In genomic region chr14:54396493-54397335, GRCh38 we compare ENCODE assay signal across 8 cellular contexts. TPM values are rescaled to one million over a fixed set of nuclear protein-coding genes. Genes with fewer than 3 reads are reported as not detected.
DNase-seq lines count a peak whose midpoint lies in the region; ATAC-seq, FAIRE-seq and TF ChIP-seq lines count a peak whose summit lies in the region.

CDKN3 (plus strand) TSS chr14:54397007; CDS start chr14:54397069, 62 bp downstream.

- H3K36me3 ChIP-seq in bronchial epithelial cell (ENCODE audit: control insufficient read depth, insufficient read depth, low read length) (no peaks in the 10 kb centered on the region), smooth muscle cell (ENCODE audit: low read depth) (no peaks in the 10 kb centered on the region)

- peaks cover 8% of the 10 kb centered on the region for H3K4me1 ChIP-seq in smooth muscle cell (ENCODE audit: low read depth)

- H3K27ac ChIP-seq in VCaP = peak within 1 kb of the TSS; percentile 65
- no peak within 1 kb of the TSS for H3K27ac ChIP-seq in smooth muscle cell (ENCODE audit: low read depth)

- DNase-seq in AG08395 (ENCODE audit: low spot score) (peak; percentile 99), NCI-H2196 treated with DMSO at 0.1 percent for 48 hours (lab: John Stamatoyannopoulos, UW; ENCODE audit: unreplicated experiment) (peak; percentile 98), bronchial epithelial cell (ENCODE audit: low read depth) (peak; percentile 97), iPS-NIHi11 (ENCODE audit: low spot score) (peak; percentile 99), smooth muscle cell (lab: John Stamatoyannopoulos, UW; ENCODE audit: unreplicated experiment) (peak; percentile 83)

- WGBS in smooth muscle cell (ENCODE audit: low lambda C conversion rate) = 4% methylated on average over 74 of the region's 76 CpGs

- ATAC-seq in GM18873 (IDR thresholded peaks at IDR 0.05; ENCODE audit: low FRiP score, unreplicated experiment) = peak; percentile 97
- ATAC-seq in HG03139 (IDR thresholded peaks at IDR 0.05; ENCODE audit: unreplicated experiment) = peak; percentile 96

- H3K9me3 ChIP-seq in smooth muscle cell (replicated peaks; ENCODE audit: low read depth) = no peaks in the 10 kb centered on the region

- FAIRE-seq in bronchial epithelial cell (lab: Jason Lieb, UNC) = no peak

- no peaks in the 10 kb centered on the region for H4K20me1 ChIP-seq in smooth muscle cell (ENCODE audit: low read depth)

- H3K27me3 ChIP-seq in bronchial epithelial cell (ENCODE audit: control insufficient read depth, insufficient read depth, low read length) = no peaks in the 10 kb centered on the region
- H3K27me3 ChIP-seq in smooth muscle cell (ENCODE audit: low read depth) = no peaks in the 10 kb centered on the region

- H3K4me2 ChIP-seq in smooth muscle cell = peak within 1 kb of the TSS; percentile 95

- peak within 1 kb of the TSS; percentile 60 for H3K4me3 ChIP-seq in bronchial epithelial cell (ENCODE audit: low read depth, low read length)
- peak within 1 kb of the TSS; percentile 78 for H3K4me3 ChIP-seq in smooth muscle cell

- no peaks in the 10 kb centered on the region for H3K79me2 ChIP-seq in smooth muscle cell (ENCODE audit: low read depth)

- H3F3A ChIP-seq in smooth muscle cell (ENCODE audit: low read depth) = no peaks in the 10 kb centered on the region

- H3K9ac ChIP-seq in smooth muscle cell (ENCODE audit: low read depth) = peak within 1 kb of the TSS; percentile 59

- peak within 1 kb of the TSS; percentile 96 for H2AFZ ChIP-seq in smooth muscle cell (ENCODE audit: low read depth)

- TF ChIP-seq CTCF in VCaP (conservative IDR thresholded peaks at IDR 0.05) (peak; percentile 35), bronchial epithelial cell (IDR thresholded peaks at IDR 0.05; ENCODE audit: insufficient read depth, low read length, severe bottlenecking) (peak; percentile 36), smooth muscle cell (IDR thresholded peaks at IDR 0.05; ENCODE audit: borderline replicate concordance, insufficient read depth, poor library complexity, severe bottlenecking) (peak; percentile 27)

RNA-seq across cellular contexts. Expression of gene CDKN3, which starts in this region (rescaled TPM):
- total RNA-seq in bronchial epithelial cell (3.7 and 15.4 TPM in 2 replicates), smooth muscle cell (15.4 and 22.1 TPM in 2 replicates)
- 18.6 and 20.1 TPM in 2 replicates for polyA plus RNA-seq in smooth muscle cell
